19 cellular contexts compared by ENCODE assay signal in the genomic region with DNA sequence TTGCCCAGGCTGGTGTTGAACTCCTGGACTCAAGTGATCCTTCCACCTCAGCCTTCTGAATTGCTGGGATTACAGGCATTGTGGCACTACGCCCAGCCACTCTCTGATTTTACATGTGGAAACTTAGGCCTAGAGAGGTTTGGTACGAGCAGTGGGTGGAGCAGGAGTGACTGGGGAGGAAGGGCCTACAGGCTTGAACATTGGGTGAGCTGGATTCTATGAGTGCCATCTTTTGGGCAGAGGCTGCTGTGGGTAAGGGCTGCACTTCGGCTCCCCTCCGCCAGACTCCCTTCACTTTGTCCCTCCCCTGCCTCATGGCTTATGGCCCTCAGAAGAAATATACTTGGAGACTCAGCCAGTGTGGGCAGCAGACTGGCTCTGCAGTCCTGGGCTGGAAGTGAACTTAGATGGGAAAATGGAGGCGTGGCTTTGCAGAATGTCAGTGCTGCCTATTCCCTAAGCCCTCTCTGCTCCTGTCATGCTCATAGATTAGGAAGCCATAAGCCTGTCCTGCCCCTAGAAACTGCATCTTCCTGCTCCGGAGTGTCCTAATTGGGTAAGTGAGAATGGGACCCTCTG. TPM values are rescaled to one million over a fixed set of nuclear protein-coding genes. Genes with fewer than 3 reads are reported as not detected.
DNase-seq lines count a peak whose midpoint lies in the region; ATAC-seq and TF ChIP-seq lines count a peak whose summit lies in the region.
"Had no signal": no experiment of that assay in that cellular context is flagged by ENCODE, and none has a peak within 500 bp of the region (broad histone marks: within the 10 kb centered on the region; RNA-seq: fewer than 3 reads in every experiment).

No MANE protein-coding gene starts in this region.

- no peak overlapping the region for H2BK5ac ChIP-seq in mesenchymal stem cell (ENCODE audit: low read depth, low read length, poor library complexity, severe bottlenecking)

- H3K36me3 ChIP-seq in ectodermal cell (ENCODE audit: control insufficient read depth, insufficient read depth, low read length) = no peaks in the 10 kb centered on the region
- peaks cover 19 to 29% of the 10 kb centered on the region in 2 experiments for H3K36me3 ChIP-seq in mesenchymal stem cell (ENCODE audit: control insufficient read depth in 1 of 2, insufficient read depth in 2 of 2, low read depth in 1 of 2, low read length in 2 of 2)
- H3K36me3 ChIP-seq: prostate gland had no signal

- H3K4me3 Mint-ChIP-seq in chondrocyte (ENCODE audit: unreplicated experiment) = no peak overlapping the region
- H3K4me3 Mint-ChIP-seq: activated CD4-positive, alpha-beta T cell treated with anti-CD3 and anti-CD28 coated beads, Interleukin-2, amount 10 ng/mL, durations not matched to agents 24 days and 14 days; activated T-cell treated with anti-CD3 and anti-CD28 coated beads, Interleukin-2, amount 50 U/mL, for 72 hours had no signal

- H3K9me3 Mint-ChIP-seq in chondrocyte (ENCODE audit: low read depth) = no peaks in the 10 kb centered on the region
- H3K9me3 Mint-ChIP-seq: activated CD4-positive, alpha-beta T cell treated with anti-CD3 and anti-CD28 coated beads, Interleukin-2, amount 10 ng/mL, durations not matched to agents 24 days and 14 days; activated T-cell treated with anti-CD3 and anti-CD28 coated beads, Interleukin-2, amount 50 U/mL, for 72 hours had no signal

- H3K14ac ChIP-seq in mesenchymal stem cell (ENCODE audit: low read length in 2 of 2) = no peak overlapping the region

- no peak for ATAC-seq in GM21786 (IDR thresholded peaks at IDR 0.05; ENCODE audit: unreplicated experiment)

- peak; percentile 43 for DNase-seq in AG20443 (ENCODE audit: low spot score)
- peak; percentile 32 for DNase-seq in LHCN-M2 (ENCODE audit: low read depth)
- no peak for DNase-seq in mesenchymal stem cell
- DNase-seq in NCI-H1436 treated with DMSO at 0.1 percent for 48 hours (lab: John Stamatoyannopoulos, UW) = no peak
- DNase-seq in hypothalamus (lab: John Stamatoyannopoulos, UW) = no peak
- DNase-seq in chondrocyte (ENCODE audit: low spot score) = no peak
- DNase-seq: activated CD4-positive, alpha-beta T cell treated with anti-CD3 and anti-CD28 coated beads, Interleukin-2, amount 10 ng/mL, durations not matched to agents 24 days and 14 days; activated T-cell treated with anti-CD3 and anti-CD28 coated beads, Interleukin-2, amount 50 U/mL, for 72 hours; GF-D8; NCI-H345; OCI-M1; stimulated activated CD4-positive, alpha-beta T cell treated with anti-CD3 and anti-CD28 coated beads, Interleukin-1b, Interleukin-23, amount 100 ng/mL, for 48 hours; stimulated activated CD8-positive, alpha-beta memory T cell treated with anti-CD3 and anti-CD28 coated beads, Interleukin-4, amount 100 ng/mL, for 48 hours; transverse colon had no signal

- H3K4me3 ChIP-seq in ectodermal cell (ENCODE audit: insufficient read depth, low read depth, low read length) = no peak overlapping the region
- H3K4me3 ChIP-seq in mesenchymal stem cell (ENCODE audit: insufficient read depth in 1 of 2, low read depth in 1 of 2, low read length in 2 of 2) = no peak overlapping the region
- H3K4me3 ChIP-seq: ascending aorta, HAP-1, prostate gland, transverse colon had no signal

- 76 to 77% methylated on average over 6 of the region's 6 CpGs for WGBS in ectodermal cell, 2 experiments
- WGBS in mesenchymal stem cell = 90% methylated on average over 5 of the region's 6 CpGs

- H3K4me1 ChIP-seq in ectodermal cell (ENCODE audit: control insufficient read depth, insufficient read depth, low read length) (peaks cover 22% of the 10 kb centered on the region), mesenchymal stem cell (ENCODE audit: control insufficient read depth, insufficient read depth, low read depth, low read length) (peaks cover 26% of the 10 kb centered on the region)
- H3K4me1 ChIP-seq: ascending aorta, HAP-1, prostate gland, transverse colon had no signal

- H3K27me3 Mint-ChIP-seq in chondrocyte (ENCODE audit: low read depth) = no peaks in the 10 kb centered on the region
- H3K27me3 Mint-ChIP-seq: activated CD4-positive, alpha-beta T cell treated with anti-CD3 and anti-CD28 coated beads, Interleukin-2, amount 10 ng/mL, durations not matched to agents 24 days and 14 days had no signal

- TF ChIP-seq CTCF in chondrocyte (IDR thresholded peaks at IDR 0.05) = no peak

- peaks cover 9% of the 10 kb centered on the region for H3K79me1 ChIP-seq in mesenchymal stem cell (replicated peaks; ENCODE audit: low read length, poor library complexity, severe bottlenecking)

- no peak overlapping the region for H4K91ac ChIP-seq in mesenchymal stem cell (ENCODE audit: low read length)

- peak overlapping the region in 1 of 2 experiments; percentile 17 for H3K23ac ChIP-seq in mesenchymal stem cell (ENCODE audit: low read length in 2 of 2)

- no peak overlapping the region for H4K8ac ChIP-seq in mesenchymal stem cell (ENCODE audit: low read length)

- H3K9me3 ChIP-seq in ectodermal cell (ENCODE audit: control insufficient read depth, low read length) = no peaks in the 10 kb centered on the region
- no peaks in the 10 kb centered on the region for H3K9me3 ChIP-seq in mesenchymal stem cell (ENCODE audit: control insufficient read depth, low read length)
- H3K9me3 ChIP-seq: ascending aorta, HAP-1, prostate gland, transverse colon had no signal

- no peak overlapping the region for H3K9ac ChIP-seq in mesenchymal stem cell (ENCODE audit: low read length)

- H2AFZ ChIP-seq in mesenchymal stem cell (ENCODE audit: low read depth, low read length) = no peak overlapping the region

- no peak overlapping the region for H3K4me2 ChIP-seq in mesenchymal stem cell (ENCODE audit: low read length, poor library complexity, severe bottlenecking)

- no peak overlapping the region for H3K4ac ChIP-seq in mesenchymal stem cell (ENCODE audit: low read depth in 1 of 2, low read length in 2 of 2)

- H3K27ac ChIP-seq in ectodermal cell (ENCODE audit: insufficient read depth, low read depth, low read length, poor library complexity, severe bottlenecking) = peak overlapping the region; percentile 77
- peak overlapping the region; percentile 4 for H3K27ac ChIP-seq in mesenchymal stem cell (ENCODE audit: low read length, poor library complexity, severe bottlenecking)
- H3K27ac ChIP-seq: prostate gland, transverse colon had no signal

- H3K4me1 Mint-ChIP-seq in chondrocyte (ENCODE audit: low read depth) = peaks cover 30% of the 10 kb centered on the region
- H3K4me1 Mint-ChIP-seq: activated CD4-positive, alpha-beta T cell treated with anti-CD3 and anti-CD28 coated beads, Interleukin-2, amount 10 ng/mL, durations not matched to agents 24 days and 14 days had no signal

- H2AK5ac ChIP-seq in mesenchymal stem cell (ENCODE audit: low read length, severe bottlenecking) = no peak overlapping the region

- H2BK120ac ChIP-seq in mesenchymal stem cell (ENCODE audit: low read depth, low read length) = no peak overlapping the region

- H2BK12ac ChIP-seq in mesenchymal stem cell (ENCODE audit: low read length in 2 of 2) = no peak overlapping the region

- H3K27ac Mint-ChIP-seq in chondrocyte (ENCODE audit: unreplicated experiment) = no peak overlapping the region
- H3K27ac Mint-ChIP-seq: activated CD4-positive, alpha-beta T cell treated with anti-CD3 and anti-CD28 coated beads, Interleukin-2, amount 10 ng/mL, durations not matched to agents 24 days and 14 days; activated T-cell treated with anti-CD3 and anti-CD28 coated beads, Interleukin-2, amount 50 U/mL, for 72 hours had no signal

- H3K27me3 ChIP-seq in ectodermal cell (ENCODE audit: control insufficient read depth, insufficient read depth, low read length, poor library complexity, severe bottlenecking) (no peaks in the 10 kb centered on the region), mesenchymal stem cell (ENCODE audit: control insufficient read depth in 1 of 2, insufficient read depth in 1 of 2, low read length in 2 of 2) (no peaks in the 10 kb centered on the region)
- H3K27me3 ChIP-seq: ascending aorta, transverse colon had no signal

- peaks cover 5% of the 10 kb centered on the region for H3K36me3 Mint-ChIP-seq in chondrocyte (ENCODE audit: low read depth)

- no peak overlapping the region for H2BK15ac ChIP-seq in mesenchymal stem cell (ENCODE audit: low read depth, poor library complexity, severe bottlenecking)

- H3K18ac ChIP-seq in mesenchymal stem cell (ENCODE audit: low read depth in 1 of 2, low read length in 2 of 2) = peak overlapping the region in 1 of 2 experiments; percentile 6

RNA-seq across cellular contexts. Expression of gene MRC2, which starts 9.5 kb away (rescaled TPM):
- 210 and 281 TPM in 2 replicates for total RNA-seq in LHCN-M2 (2014; rRNA removed)
- 150 TPM for polyA plus RNA-seq in LHCN-M2 (2012)
- 39.0 TPM for polyA plus RNA-seq in ectodermal cell (2013, experiment 1 of 4)
- 45.0 TPM for polyA plus RNA-seq in ectodermal cell (2013, experiment 2 of 4)
- 42.6 TPM for polyA plus RNA-seq in ectodermal cell (2013, experiment 3 of 4)
- 46.3 TPM for polyA plus RNA-seq in ectodermal cell (2013, experiment 4 of 4)
- polyA plus RNA-seq in mesenchymal stem cell (2013, experiment 1 of 2) = 173 TPM
- 168 TPM for polyA plus RNA-seq in mesenchymal stem cell (2013, experiment 2 of 2)
- total RNA-seq in chondrocyte = 347 to 378 TPM (median 353 TPM) in 3 replicates

Comparison
In these comparisons a context has a peak if more than half of its experiments do, and no peak if none do; other contexts are left out.
1. DNase-seq: peak in AG20443 (single experiment) and LHCN-M2 (single experiment); none in mesenchymal stem cell (single experiment), NCI-H1436 treated with DMSO at 0.1 percent for 48 hours (single experiment), hypothalamus (0 of 51) and chondrocyte (single experiment).